10 cellular contexts compared by ENCODE assay signal in the genomic region with DNA sequence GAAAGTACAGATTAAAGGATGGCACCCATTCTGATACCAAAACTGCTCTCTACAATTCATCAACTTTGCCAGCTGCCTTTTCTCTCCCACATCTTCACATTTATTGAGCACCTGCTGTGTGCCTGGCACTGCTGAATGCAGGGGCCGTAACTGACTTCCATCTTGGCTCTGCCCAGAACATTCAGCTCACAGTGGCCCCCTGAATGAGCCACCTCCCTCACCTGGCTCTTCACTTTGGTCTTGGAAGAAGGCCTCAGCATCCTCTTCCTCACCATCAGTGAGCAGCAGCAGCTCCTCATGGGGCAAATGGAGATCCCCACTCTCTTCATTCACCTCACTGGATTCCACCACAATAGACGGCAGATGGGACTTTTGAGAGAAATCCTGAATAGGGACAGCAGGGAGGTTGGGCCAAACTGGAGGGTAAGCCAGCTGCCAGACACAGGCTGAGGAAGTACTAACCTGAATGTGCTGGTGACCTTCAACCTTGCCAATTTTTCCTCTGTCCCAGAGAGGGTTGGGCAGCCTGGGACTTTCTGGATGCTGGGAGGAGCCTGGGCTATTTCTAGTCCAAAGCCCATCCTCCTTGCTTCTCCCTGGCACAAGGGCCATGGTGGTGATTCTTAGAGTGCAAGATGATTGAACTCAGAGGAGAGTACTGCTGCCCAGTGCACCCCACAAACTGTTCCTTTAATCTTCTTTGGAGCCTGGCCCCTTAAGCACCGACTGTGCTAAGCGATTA. TPM values are rescaled to one million over a fixed set of nuclear protein-coding genes. Genes with fewer than 3 reads are reported as not detected.
DNase-seq lines count a peak whose midpoint lies in the region; ATAC-seq and FAIRE-seq lines count a peak whose summit lies in the region.
"Had no signal": no experiment of that assay in that cellular context is flagged by ENCODE, and none has a peak within 500 bp of the region (broad histone marks: within the 10 kb centered on the region; RNA-seq: fewer than 3 reads in every experiment).

No MANE protein-coding gene starts in this region.

- no peaks in the 10 kb centered on the region for H3K9me3 Mint-ChIP-seq in activated naive CD4-positive, alpha-beta T cell treated with anti-CD3 and anti-CD28 coated beads, Interleukin-2, amount 50 U/mL, for 72 hours
- no peaks in the 10 kb centered on the region for H3K9me3 Mint-ChIP-seq in naive B cell

- FAIRE-seq in frontal cortex (lab: Jason Lieb, UNC): no peak

- H3K36me3 Mint-ChIP-seq in activated naive CD4-positive, alpha-beta T cell treated with anti-CD3 and anti-CD28 coated beads, Interleukin-2, amount 50 U/mL, for 72 hours: peaks cover 50 to 56% of the 10 kb centered on the region in 2 donors
- peaks cover 0 to 8% of the 10 kb centered on the region in 2 donors for H3K36me3 Mint-ChIP-seq in naive B cell

- H3K27ac ChIP-seq in KOPT-K1 (ENCODE audit: low read depth, low read length, poor library complexity, severe bottlenecking): peak overlapping the region; percentile 4
- H3K27ac ChIP-seq: thoracic aorta had no signal

- no peaks in the 10 kb centered on the region for H3K27me3 Mint-ChIP-seq in naive B cell

- peaks cover 47% of the 10 kb centered on the region for H3K36me3 ChIP-seq in KOPT-K1 (ENCODE audit: insufficient read depth, low read length)

- H3K27ac Mint-ChIP-seq in activated naive CD4-positive, alpha-beta T cell treated with anti-CD3 and anti-CD28 coated beads, Interleukin-2, amount 50 U/mL, for 72 hours: peak overlapping the region; percentile 82 to 97
- H3K27ac Mint-ChIP-seq in naive B cell: peak overlapping the region in 3 of 6 donors; percentile 61 to 86 (median 83)

- peaks cover 24 to 69% (median 54%) of the 10 kb centered on the region in 3 donors for H3K4me1 Mint-ChIP-seq in naive B cell

- ATAC-seq in activated naive CD4-positive, alpha-beta T cell treated with anti-CD3 and anti-CD28 coated beads, Interleukin-2, amount 50 U/mL, for 72 hours: no peak
- no peak for ATAC-seq in naive B cell (ENCODE audit: low read depth in 2 of 2)
- ATAC-seq in GM19463 (IDR thresholded peaks at IDR 0.05; ENCODE audit: unreplicated experiment): no peak

- DNase-seq in D341Med (ENCODE audit: low spot score) (peak; percentile 59), naive B cell (no peak), frontal cortex (ENCODE audit: low spot score in 2 of 2) (no peak), NOMO-1 treated with DMSO at 0.1 percent for 48 hours (lab: John Stamatoyannopoulos, UW; ENCODE audit: unreplicated experiment) (no peak), RPMI8226 (no peak)
- DNase-seq in activated naive CD4-positive, alpha-beta T cell treated with anti-CD3 and anti-CD28 coated beads, Interleukin-2, amount 50 U/mL, for 72 hours (ENCODE audit: low spot score in 2 of 2): no peak
- DNase-seq: MV-4-11 had no signal

- peak overlapping the region in 6 of 8 donors; percentile 28 to 100 (median 100) for H3K4me3 Mint-ChIP-seq in naive B cell

- no peaks in the 10 kb centered on the region for H3K9me3 ChIP-seq in KOPT-K1 (ENCODE audit: insufficient read depth, low read length, poor library complexity, severe bottlenecking)
- H3K9me3 ChIP-seq: thoracic aorta had no signal

RNA-seq across cellular contexts. Expression of a gene that starts 1.9 kb away (rescaled TPM):
- total RNA-seq in activated naive CD4-positive, alpha-beta T cell treated with anti-CD3 and anti-CD28 coated beads, Interleukin-2, amount 50 U/mL, for 72 hours: 1 to 10 TPM in 1 of 2 donors, under 1 TPM in 1; 0.87 to 4.7 TPM
- polyA plus RNA-seq in naive B cell (ENCODE audit: low read depth in 6 of 6): 10 to 100 TPM in 5 of 6 donors, 1 to 10 TPM in 1; 7.7 to 11.4 (median 10.4) TPM
- 5.7 TPM for total RNA-seq in frontal cortex

RNA-seq across cellular contexts. Expression of a gene that starts 2.5 kb away (rescaled TPM):
- total RNA-seq in activated naive CD4-positive, alpha-beta T cell treated with anti-CD3 and anti-CD28 coated beads, Interleukin-2, amount 50 U/mL, for 72 hours: 10 to 100 TPM; 16.6 to 24.3 TPM
- polyA plus RNA-seq in naive B cell (ENCODE audit: low read depth in 6 of 6): 10 to 100 TPM in 1 of 6 donors, 1 to 10 TPM in 5; 3.5 to 12.4 (median 5.1) TPM
- 3.3 TPM for total RNA-seq in frontal cortex

RNA-seq across cellular contexts. Expression of a gene that starts 4.5 kb away (rescaled TPM):
- total RNA-seq in activated naive CD4-positive, alpha-beta T cell treated with anti-CD3 and anti-CD28 coated beads, Interleukin-2, amount 50 U/mL, for 72 hours: 10 to 100 TPM; 20.7 to 34.4 TPM
- polyA plus RNA-seq in naive B cell (ENCODE audit: low read depth in 6 of 6): 1 to 10 TPM; 2.1 to 8.4 (median 4.8) TPM
- 10.2 TPM for total RNA-seq in frontal cortex

RNA-seq across cellular contexts. Expression of a gene that starts 4.6 kb away (rescaled TPM):
- total RNA-seq in activated naive CD4-positive, alpha-beta T cell treated with anti-CD3 and anti-CD28 coated beads, Interleukin-2, amount 50 U/mL, for 72 hours: 100 to 1,000 TPM in 1 of 2 donors, 10 to 100 TPM in 1; 62.0 to 103 TPM
- polyA plus RNA-seq in naive B cell (ENCODE audit: low read depth in 6 of 6): 10 to 100 TPM; 37.9 to 89.1 (median 77.2) TPM
- total RNA-seq in frontal cortex: 25.3 TPM

RNA-seq across cellular contexts. Expression of a gene that starts 9.3 kb away (rescaled TPM):
- total RNA-seq in activated naive CD4-positive, alpha-beta T cell treated with anti-CD3 and anti-CD28 coated beads, Interleukin-2, amount 50 U/mL, for 72 hours: 100 to 1,000 TPM in 1 of 2 donors, 10 to 100 TPM in 1; 97.2 to 129 TPM
- 100 to 1,000 TPM; 150 to 226 (median 216) TPM for polyA plus RNA-seq in naive B cell (ENCODE audit: low read depth in 6 of 6)
- total RNA-seq in frontal cortex: 84.8 TPM
